In the genomic region with DNA sequence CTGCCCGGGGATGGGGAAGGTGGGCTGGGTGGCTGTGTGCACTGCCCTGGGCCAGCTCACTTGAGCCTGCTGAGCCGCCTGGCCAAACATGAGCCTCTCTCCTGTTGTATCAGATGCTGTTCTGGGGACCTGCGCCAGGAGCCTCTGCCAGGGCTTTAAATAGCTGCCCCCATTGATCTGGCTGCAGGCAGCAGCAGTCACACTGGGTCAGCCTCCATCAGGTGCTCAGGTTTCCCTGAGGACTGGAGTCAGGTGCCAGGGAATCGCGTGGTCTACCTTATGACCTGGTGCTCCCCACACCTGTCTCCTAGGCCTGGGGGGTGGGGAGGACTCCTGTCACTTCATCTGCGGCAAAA, we compare ENCODE assay signal across 6 cellular contexts. TPM values are rescaled to one million over a fixed set of nuclear protein-coding genes. Genes with fewer than 3 reads are reported as not detected.
DNase-seq lines count a peak whose midpoint lies in the region; ATAC-seq and TF ChIP-seq lines count a peak whose summit lies in the region.

No MANE protein-coding gene starts in this region.

- H3K4me2 ChIP-seq in mammary epithelial cell (ENCODE audit: insufficient read depth, low read depth, low read length), result peak overlapping the region; percentile 96

- H3K79me2 ChIP-seq in mammary epithelial cell (ENCODE audit: insufficient read depth, low read length), result no peaks in the 10 kb centered on the region

- WGBS in mammary epithelial cell (ENCODE audit: low coverage, missing lambda C conversion rate), result 40% methylated on average over 6 of the region's 6 CpGs

- CTCF ChIA-PET in mammary epithelial cell (lab: Charles Lee; ENCODE audit: low non-redundant PET), result no interaction called here

- TF ChIP-seq CTCF in mammary epithelial cell (conservative IDR thresholded peaks at IDR 0.05 in 1 of 2, IDR thresholded peaks at IDR 0.05 in 1 of 2; ENCODE audit: extremely low read depth in 1 of 2, insufficient read depth in 1 of 2, low read depth in 1 of 2, low read length in 2 of 2) (no peak), neutrophil (IDR thresholded peaks at IDR 0.05) (no peak)

- H3K36me3 ChIP-seq in mammary epithelial cell (ENCODE audit: insufficient read depth, low read length), result peaks cover 13% of the 10 kb centered on the region
- peaks cover 42% of the 10 kb centered on the region for H3K36me3 ChIP-seq in neutrophil

- no TSS peak for BruUV-seq in mammary epithelial cell (replicated peaks; lab: Mats Ljungman, UMichigan)

- dilution Hi-C loops in mammary epithelial cell (cut with HindIII; ENCODE audit: low sequenced_read_pairs), result no loop called here

- in situ Hi-C loops in mammary epithelial cell (cut with MboI; ENCODE audit: low sequenced_read_pairs in 2 of 2), result no loop called here

- H3K27me3 ChIP-seq in mammary epithelial cell (ENCODE audit: insufficient read depth, low read length) (no peaks in the 10 kb centered on the region), neutrophil (peaks cover 13% of the 10 kb centered on the region)

- H4K20me1 ChIP-seq in mammary epithelial cell (ENCODE audit: insufficient read depth, low read length), result no peaks in the 10 kb centered on the region

- no peak overlapping the region for H3K9ac ChIP-seq in mammary epithelial cell (ENCODE audit: insufficient read depth, low read length)

- H3K4me1 ChIP-seq in mammary epithelial cell (ENCODE audit: insufficient read depth, low read length) (peaks cover 16% of the 10 kb centered on the region), neutrophil (ENCODE audit: control insufficient read depth in 1 of 2, insufficient read depth in 1 of 2, low read depth in 1 of 2, low read length in 1 of 2) (peaks cover 23% of the 10 kb centered on the region in 2 experiments)

- DNase-seq in NCI-H146 (lab: John Stamatoyannopoulos, UW) (peak; percentile 46), mammary epithelial cell (no peak), KG1 (lab: John Stamatoyannopoulos, UW) (no peak)

- no peaks in the 10 kb centered on the region for H3K9me3 ChIP-seq in mammary epithelial cell (replicated peaks; ENCODE audit: insufficient read depth, low read length)
- H3K9me3 ChIP-seq in neutrophil, result no peaks in the 10 kb centered on the region

- intact Hi-C loops in mammary epithelial cell (cut with micrococcal nuclease), result loop anchor here (5.0 kb wide), 1 partner anchor 92 kb away; the partner anchor contains the start of gene KPNA6

- no peak for ATAC-seq in GM21360 (IDR thresholded peaks at IDR 0.05; ENCODE audit: unreplicated experiment)
- no peak for ATAC-seq in GM21529 (IDR thresholded peaks at IDR 0.05; ENCODE audit: unreplicated experiment)

- peak overlapping the region; percentile 93 for H2AFZ ChIP-seq in mammary epithelial cell (ENCODE audit: low read depth, low read length)

- H3K4me3 ChIP-seq in mammary epithelial cell (replicated peaks in 1 of 3; ENCODE audit: insufficient read depth in 1 of 3, low read depth in 2 of 3, low read length in 3 of 3), result no peak overlapping the region
- peak overlapping the region in 1 of 2 experiments; percentile 68 for H3K4me3 ChIP-seq in neutrophil (ENCODE audit: low read depth in 1 of 2, low read length in 1 of 2)

- H3K27ac ChIP-seq in mammary epithelial cell (ENCODE audit: insufficient read depth, low read depth, low read length) (no peak overlapping the region), neutrophil (peak overlapping the region; percentile 48)

RNA-seq across cellular contexts. Expression of gene CCDC28B, which starts 0.7 kb away (rescaled TPM):
- total RNA-seq in mammary epithelial cell, result 1 to 10 TPM; 1.7 to 6.9 TPM
- 4.3 TPM for polyA plus RNA-seq in mammary epithelial cell
- 1.9 TPM for polyA minus RNA-seq in mammary epithelial cell

RNA-seq across cellular contexts. Expression of gene IQCC, which starts 5.8 kb away (rescaled TPM):
- 1 to 10 TPM; 2.2 to 3.9 TPM for total RNA-seq in mammary epithelial cell
- 3.4 TPM for polyA plus RNA-seq in mammary epithelial cell
- polyA minus RNA-seq in mammary epithelial cell, result 0.57 TPM

RNA-seq across cellular contexts. Expression of gene DCDC2B, which starts 9.2 kb away (rescaled TPM):
- total RNA-seq in mammary epithelial cell, result not detected
- not detected for polyA plus RNA-seq in mammary epithelial cell
- polyA minus RNA-seq in mammary epithelial cell, result not detected

RNA-seq across cellular contexts. Expression of gene TXLNA, which starts 20.2 kb away (rescaled TPM):
- total RNA-seq in mammary epithelial cell, result 100 to 1,000 TPM in 1 of 2 donors, 10 to 100 TPM in 1; 53.5 to 100 TPM
- polyA plus RNA-seq in mammary epithelial cell, result 32.4 TPM
- 75.9 TPM for polyA minus RNA-seq in mammary epithelial cell

RNA-seq across cellular contexts. Expression of gene TMEM234, which starts 22.5 kb away (rescaled TPM):
- 10 to 100 TPM; 18.2 to 24.4 TPM for total RNA-seq in mammary epithelial cell
- 16.2 TPM for polyA plus RNA-seq in mammary epithelial cell
- polyA minus RNA-seq in mammary epithelial cell, result 24.5 TPM
